ENCODE assay signal across 8 cellular contexts in the genomic region with DNA sequence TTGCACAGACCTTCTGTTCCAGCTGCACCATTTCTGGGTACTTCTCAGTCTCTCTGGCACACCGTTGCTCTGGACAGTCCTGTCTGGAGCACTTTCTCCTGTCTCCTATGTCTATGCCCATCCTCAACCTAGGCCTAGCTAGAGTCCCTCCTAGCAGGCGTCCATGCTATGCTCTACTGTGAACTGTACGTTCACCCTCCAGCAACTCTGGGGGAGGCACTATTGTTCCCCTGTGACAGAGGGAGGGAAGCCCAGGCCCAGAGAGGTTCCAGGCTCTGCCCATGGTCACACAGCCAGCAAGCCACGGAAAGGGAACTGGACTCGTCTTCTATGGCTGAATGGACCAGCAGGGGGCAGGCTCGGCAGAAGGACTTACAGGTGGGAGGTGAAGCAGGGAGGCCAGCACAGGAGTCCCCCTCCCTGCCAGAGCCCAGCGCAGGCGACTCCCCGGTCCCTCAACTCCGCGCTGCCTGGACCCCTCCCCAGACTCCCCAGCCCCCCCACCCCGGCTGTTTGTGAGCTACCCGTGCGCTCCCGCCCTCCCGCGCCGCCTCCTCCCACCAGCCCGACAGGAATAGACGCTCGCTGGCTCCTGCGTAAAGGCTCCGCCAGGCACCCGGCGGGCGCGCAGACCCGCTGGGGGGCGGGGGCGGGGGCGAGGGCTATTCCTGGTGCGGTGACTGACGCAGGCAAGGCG. TPM values are rescaled to one million over a fixed set of nuclear protein-coding genes. Genes with fewer than 3 reads are reported as not detected.
DNase-seq lines count a peak whose midpoint lies in the region; ATAC-seq, FAIRE-seq and TF ChIP-seq lines count a peak whose summit lies in the region.

No MANE protein-coding gene starts in this region.

- no peaks in the 10 kb centered on the region for H3K9me3 Mint-ChIP-seq in astrocyte (ENCODE audit: unreplicated experiment)

- peak overlapping the region; percentile 72 for H3K4me3 Mint-ChIP-seq in astrocyte (ENCODE audit: unreplicated experiment)

- H3K4me1 Mint-ChIP-seq in astrocyte (ENCODE audit: low read depth, unreplicated experiment): no peaks in the 10 kb centered on the region

- H3K4me2 ChIP-seq in astrocyte (ENCODE audit: low read length): no peak overlapping the region

- no peaks in the 10 kb centered on the region for H3K36me3 ChIP-seq in HUES64 (ENCODE audit: insufficient read depth, low read length)
- H3K36me3 ChIP-seq in astrocyte (ENCODE audit: insufficient read depth, low read length): no peaks in the 10 kb centered on the region

- peaks cover 56% of the 10 kb centered on the region for H3K27me3 Mint-ChIP-seq in astrocyte (ENCODE audit: low read depth, unreplicated experiment)

- H3K27me3 ChIP-seq in HUES64 (ENCODE audit: insufficient read depth, low read length) (peaks cover 16% of the 10 kb centered on the region; the same call in 1 of the 2 replicates), astrocyte (ENCODE audit: insufficient read depth, low read length) (peaks cover 55% of the 10 kb centered on the region)

- no peaks in the 10 kb centered on the region for H3K36me3 Mint-ChIP-seq in astrocyte (ENCODE audit: low read depth, unreplicated experiment)

- TF ChIP-seq CTCF in astrocyte (IDR thresholded peaks at IDR 0.05; ENCODE audit: insufficient read depth, low read depth, low read length): no peak

- no peaks in the 10 kb centered on the region for H3K79me2 ChIP-seq in astrocyte (ENCODE audit: insufficient read depth, low read length)

- ATAC-seq in HG02798 (IDR thresholded peaks at IDR 0.05; ENCODE audit: poor library complexity, unreplicated experiment): no peak
- ATAC-seq in HG03342 (IDR thresholded peaks at IDR 0.05; ENCODE audit: unreplicated experiment): no peak

- H3K27ac ChIP-seq in HUES64 (ENCODE audit: low read depth, low read length) (peak overlapping the region; percentile 80; the same call in 1 of the 2 replicates), astrocyte (ENCODE audit: low read depth, low read length) (no peak overlapping the region)

- no peak overlapping the region for H2AFZ ChIP-seq in astrocyte (ENCODE audit: low read depth, low read length)

- WGBS in HUES64: under 1% methylated on average over 26 of the region's 34 CpGs

- H3K27ac Mint-ChIP-seq in astrocyte (ENCODE audit: unreplicated experiment): no peak overlapping the region

- H3K9me3 ChIP-seq in HUES64 (ENCODE audit: insufficient read depth, low read depth, low read length): no peaks in the 10 kb centered on the region
- H3K9me3 ChIP-seq in astrocyte (ENCODE audit: insufficient read depth, low read depth, low read length): peaks cover under 1% of the 10 kb centered on the region

- no peak for FAIRE-seq in astrocyte (lab: Jason Lieb, UNC)

- H3K4me1 ChIP-seq in HUES64 (ENCODE audit: insufficient read depth, low read length) (peaks cover 31% of the 10 kb centered on the region), astrocyte (ENCODE audit: insufficient read depth, low read length) (peaks cover 6% of the 10 kb centered on the region)

- H3K4me3 ChIP-seq in HUES64 (ENCODE audit: low read length) (peak overlapping the region; percentile 61), astrocyte (ENCODE audit: insufficient read depth, low read depth, low read length) (no peak overlapping the region)

- DNase-seq in COR-L47 (lab: John Stamatoyannopoulos, UW) (peak; percentile 35), T-helper 1 cell (peak in 3 of 5 donors; percentile 14 to 54 (median 32)), astrocyte (ENCODE audit: low read depth) (peak; percentile 22), iPS-NIHi11 (ENCODE audit: low spot score) (peak; percentile 74)
- peak; percentile 53 to 65 for DNase-seq in stimulated activated CD4-positive, alpha-beta T cell treated with anti-CD3 and anti-CD28 coated beads, Interleukin-15, amount 100 ng/mL, for 48 hours (ENCODE audit: low read depth in 2 of 2)

- no peaks in the 10 kb centered on the region for H4K20me1 ChIP-seq in astrocyte (ENCODE audit: insufficient read depth, low read length)

- peak overlapping the region; percentile 59 for H3K9ac ChIP-seq in HUES64 (ENCODE audit: low read depth, low read length)
- H3K9ac ChIP-seq in astrocyte (ENCODE audit: low read length): no peak overlapping the region

RNA-seq across cellular contexts. Expression of gene LINGO1, which starts 1.7 kb away (rescaled TPM):
- 31.0 TPM for polyA plus RNA-seq in HUES64 (2013, experiment 1 of 2)
- 31.2 TPM for polyA plus RNA-seq in HUES64 (2013, experiment 2 of 2)
- total RNA-seq in astrocyte: 4.5 and 5.7 TPM in 2 replicates

Comparison
In these comparisons a context has a peak if more than half of its experiments do, and no peak if none do; other contexts are left out.
1. DNase-seq: peak in every context shown above with its lines; median percentile 74 in iPS-NIHi11; 59 in stimulated activated CD4-positive, alpha-beta T cell treated with anti-CD3 and anti-CD28 coated beads, Interleukin-15, amount 100 ng/mL, for 48 hours; 35 in COR-L47; 32 in T-helper 1 cell; 22 in astrocyte.